Comparison of ENCODE assay signal across 9 cellular contexts in the genomic region with DNA sequence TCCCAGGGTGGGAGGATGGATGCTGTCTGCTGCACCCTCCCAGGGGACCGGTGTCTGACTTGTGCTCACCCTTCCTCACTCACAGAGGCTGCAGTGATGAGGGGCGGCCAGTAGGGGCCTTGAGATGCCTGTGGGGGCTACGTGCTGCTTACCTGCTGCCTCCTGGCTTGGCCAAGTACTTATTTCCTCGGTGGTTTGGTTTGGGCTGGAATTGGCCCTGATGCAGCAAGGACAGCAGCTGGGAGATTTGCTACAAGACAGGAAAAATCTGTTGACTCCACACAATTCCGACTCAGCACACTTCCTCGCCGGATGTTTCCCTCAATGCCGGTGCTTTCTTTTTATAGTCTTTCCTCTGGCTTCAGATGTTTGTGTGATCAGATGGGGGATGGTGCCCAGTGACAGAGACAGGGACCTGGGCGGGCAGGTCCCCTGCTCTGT. TPM values are rescaled to one million over a fixed set of nuclear protein-coding genes. Genes with fewer than 3 reads are reported as not detected.
DNase-seq lines count a peak whose midpoint lies in the region; ATAC-seq and TF ChIP-seq lines count a peak whose summit lies in the region.
"Had no signal": no experiment of that assay in that cellular context is flagged by ENCODE, and none has a peak within 500 bp of the region (broad histone marks: within the 10 kb centered on the region; RNA-seq: fewer than 3 reads in every experiment).

No MANE protein-coding gene starts in this region.

- H3K4me3 ChIP-seq in HFF-Myc (replicated peaks; ENCODE audit: low read depth, low read length), result no peak overlapping the region
- peak overlapping the region in 2 of 8 donors; percentile 53 to 64 for H3K4me3 ChIP-seq in spleen
- H3K4me3 ChIP-seq in left lung, result no peak overlapping the region
- H3K4me3 ChIP-seq: lung had no signal

- no peaks in the 10 kb centered on the region for H3K9me3 Mint-ChIP-seq in effector memory CD8-positive, alpha-beta T cell

- peaks cover 3% of the 10 kb centered on the region for H3K36me3 Mint-ChIP-seq in effector memory CD8-positive, alpha-beta T cell (ENCODE audit: insufficient read depth)

- H3K4me1 ChIP-seq in spleen, result peaks cover 20 to 98% (median 63%) of the 10 kb centered on the region in 6 donors
- H3K4me1 ChIP-seq in left lung, result peaks cover 11 to 43% of the 10 kb centered on the region in 2 donors

- DNase-seq in HFF-Myc (ENCODE audit: extremely low read depth, low read depth), result no peak
- DNase-seq in SK-N-DZ (ENCODE audit: low spot score), result peak; percentile 64
- no peak for DNase-seq in effector memory CD8-positive, alpha-beta T cell
- DNase-seq in spleen, result no peak
- DNase-seq in left lung, result no peak
- DNase-seq in NCI-H1694 treated with DMSO at 0.1 percent for 48 hours (lab: John Stamatoyannopoulos, UW), result no peak
- no peak for DNase-seq in posterior cingulate gyrus

- no peak for TF ChIP-seq POLR2A in spleen (IDR thresholded peaks at IDR 0.05)

- WGBS in spleen, 5 donors, result 24 to 54% (median 37%) methylated on average over 9 of the region's 9 CpGs

- peak overlapping the region in 5 of 8 donors; percentile 44 to 82 (median 71) for H3K27ac ChIP-seq in spleen
- peak overlapping the region in 1 of 2 donors; percentile 38 for H3K27ac ChIP-seq in left lung

- TF ChIP-seq CTCF in HFF-Myc (IDR thresholded peaks at IDR 0.05; ENCODE audit: low read depth, low read length, missing control alignments) (peak; percentile 55), spleen (IDR thresholded peaks at IDR 0.05 in 8 of 11, conservative IDR thresholded peaks at IDR 0.05 in 3 of 11) (peak in 7 of 11 experiments; percentile 8 to 48 (median 41)), left lung (IDR thresholded peaks at IDR 0.05) (peak in 1 of 2 donors; percentile 21)

- H3K4me3 Mint-ChIP-seq in effector memory CD8-positive, alpha-beta T cell, result no peak overlapping the region

- peaks cover 0 to 6% of the 10 kb centered on the region in 2 donors for H3K27me3 Mint-ChIP-seq in effector memory CD8-positive, alpha-beta T cell

- H3K9me3 ChIP-seq in spleen, result no peaks in the 10 kb centered on the region
- no peaks in the 10 kb centered on the region for H3K9me3 ChIP-seq in left lung

- H3K36me3 ChIP-seq in spleen (peaks cover 0 to 38% (median 4%) of the 10 kb centered on the region in 6 donors), left lung (no peaks in the 10 kb centered on the region)

- peak; percentile 93 for ATAC-seq in GM18502 (IDR thresholded peaks at IDR 0.05; ENCODE audit: poor library complexity, unreplicated experiment)
- peak; percentile 51 for ATAC-seq in effector memory CD8-positive, alpha-beta T cell (replicated peaks)
- ATAC-seq in left lung, result no peak

- H3K27me3 ChIP-seq in spleen (replicated peaks in 1 of 7) (no peaks in the 10 kb centered on the region), left lung (no peaks in the 10 kb centered on the region)

- H3K4me1 Mint-ChIP-seq in effector memory CD8-positive, alpha-beta T cell (ENCODE audit: low read depth in 2 of 2), result peaks cover 0 to 6% of the 10 kb centered on the region in 2 donors

- intact Hi-C loops in spleen (cut with DNase I; ENCODE audit: low total_unique reads), result loop anchor here (10.0 kb wide), 1 partner anchor 67 kb away; no protein-coding TSS in a partner anchor
- intact Hi-C loops in left lung (cut with DNase I), result loop anchor here in 1 of 2 donors (10.0 kb wide), 1 partner anchor 67 kb away; no protein-coding TSS in a partner anchor
- intact Hi-C loops in posterior cingulate gyrus (cut with DNase I), result no loop called here

- H3K27ac Mint-ChIP-seq in effector memory CD8-positive, alpha-beta T cell, result peak overlapping the region in 1 of 2 donors; percentile 30

RNA-seq across cellular contexts. Expression of gene PCDH12, which starts 6.6 kb away (rescaled TPM):
- polyA plus RNA-seq in SK-N-DZ (2014; cell fraction: cytosol; rRNA removed), result 0.03 TPM in 1 of 2 replicates, not detected in the other
- polyA plus RNA-seq in SK-N-DZ (2014; cell fraction: nucleus; rRNA removed), result 0.04 TPM in 1 of 2 replicates, not detected in the other
- total RNA-seq in spleen, result 10 to 100 TPM; 21.3 to 72.0 (median 39.5) TPM
- polyA plus RNA-seq in spleen, result 1 to 10 TPM; 2.1 to 5.2 (median 3.4) TPM
- total RNA-seq in left lung, result 10 to 100 TPM in 1 of 2 donors, 1 to 10 TPM in 1; 9.8 to 15.6 TPM

RNA-seq across cellular contexts. Expression of gene RNF14, which starts 17.5 kb away (rescaled TPM):
- polyA plus RNA-seq in SK-N-DZ (2014; cell fraction: cytosol; rRNA removed), result 26.3 and 31.2 TPM in 2 replicates
- polyA plus RNA-seq in SK-N-DZ (2014; cell fraction: nucleus; rRNA removed), result 17.5 and 22.5 TPM in 2 replicates
- 10 to 100 TPM; 42.5 to 60.2 (median 45.8) TPM for total RNA-seq in spleen
- 10 to 100 TPM; 13.6 to 24.3 (median 21.8) TPM for polyA plus RNA-seq in spleen
- 10 to 100 TPM; 50.1 to 53.8 TPM for total RNA-seq in left lung

RNA-seq across cellular contexts. Expression of gene DELE1, which starts 27.7 kb away (rescaled TPM):
- polyA plus RNA-seq in SK-N-DZ (2014; cell fraction: cytosol; rRNA removed), result 88.5 and 96.7 TPM in 2 replicates
- polyA plus RNA-seq in SK-N-DZ (2014; cell fraction: nucleus; rRNA removed), result 283 and 313 TPM in 2 replicates
- total RNA-seq in spleen (100 to 1,000 TPM; 101 to 194 (median 149) TPM), left lung (10 to 100 TPM; 74.1 to 75.1 TPM)
- polyA plus RNA-seq in spleen, result 10 to 100 TPM; 36.1 to 83.3 (median 69.7) TPM
